Comparison of ENCODE assay signal across 8 cellular contexts in the genomic region with DNA sequence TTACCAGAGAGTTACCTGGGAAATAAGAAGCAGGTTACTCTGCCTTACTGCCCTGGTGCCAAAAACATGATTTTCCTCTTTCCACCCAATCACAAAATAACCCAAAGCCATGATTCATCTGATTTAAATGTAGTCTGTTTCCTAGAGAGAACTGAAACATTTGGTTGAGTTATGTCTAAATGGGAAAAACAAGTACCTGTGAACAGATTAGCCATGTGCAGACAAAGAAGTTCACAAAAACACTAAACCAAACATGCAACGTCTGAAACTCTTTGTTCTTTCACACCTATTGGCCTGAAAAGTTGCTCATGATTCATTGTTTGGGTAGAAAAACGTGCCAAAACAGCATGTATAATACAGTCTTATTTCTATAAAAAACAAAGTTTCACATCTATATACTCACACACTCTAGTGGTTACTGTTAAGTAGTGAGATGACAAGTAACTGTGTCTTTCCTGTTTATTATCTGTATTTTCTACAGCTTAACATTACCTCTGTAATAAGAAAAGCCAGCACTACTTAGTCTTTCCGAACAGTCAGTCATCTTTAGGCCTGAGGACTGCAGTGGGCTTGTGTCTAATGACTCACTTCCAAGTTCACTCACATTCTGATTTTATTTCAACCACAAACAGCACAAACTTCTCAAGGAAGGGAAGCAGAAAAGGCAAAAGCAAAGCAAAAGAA. TPM values are rescaled to one million over a fixed set of nuclear protein-coding genes. Genes with fewer than 3 reads are reported as not detected.
A peak's percentile ranks its signal among the peaks of the same experiment; 100 is the strongest.
DNase-seq lines count a peak whose midpoint lies in the region; ATAC-seq and TF ChIP-seq lines count a peak whose summit lies in the region.

No MANE protein-coding gene starts in this region.

- peak; percentile 90 for ATAC-seq in activated CD8-positive, alpha-beta T cell treated with anti-CD3 and anti-CD28 coated beads for 36 hours
- ATAC-seq in activated CD8-positive, alpha-beta T cell treated with anti-CD3 and anti-CD28 coated beads, Interleukin-2, amount 10 ng/mL, durations not matched to agents 7 days and 5 days: no peak
- ATAC-seq in HG03064 (IDR thresholded peaks at IDR 0.05; ENCODE audit: low read depth, unreplicated experiment) (peak; percentile 70), psoas muscle (no peak)

- WGBS in psoas muscle, 3 donors: 77 to 86% (median 82%) methylated on average over 3 of the region's 3 CpGs

- peaks cover 20% of the 10 kb centered on the region for H3K4me1 Mint-ChIP-seq in activated CD8-positive, alpha-beta T cell treated with anti-CD3 and anti-CD28 coated beads for 36 hours (ENCODE audit: low read depth)
- H3K4me1 Mint-ChIP-seq in activated CD8-positive, alpha-beta T cell treated with anti-CD3 and anti-CD28 coated beads, Interleukin-2, amount 10 ng/mL, durations not matched to agents 7 days and 5 days (ENCODE audit: low read depth): peaks cover 6% of the 10 kb centered on the region

- intact Hi-C loops in activated CD8-positive, alpha-beta T cell treated with anti-CD3 and anti-CD28 coated beads for 36 hours (cut with micrococcal nuclease): no loop called here
- intact Hi-C loops in psoas muscle (cut with DNase I): no loop called here

- no peak overlapping the region for H3K4me3 ChIP-seq in astrocyte of the spinal cord (ENCODE audit: low read depth, low read length)
- no peak overlapping the region for H3K4me3 ChIP-seq in psoas muscle

- peaks cover 1% of the 10 kb centered on the region for H3K36me3 Mint-ChIP-seq in activated CD8-positive, alpha-beta T cell treated with anti-CD3 and anti-CD28 coated beads for 36 hours (ENCODE audit: low read depth)
- no peaks in the 10 kb centered on the region for H3K36me3 Mint-ChIP-seq in activated CD8-positive, alpha-beta T cell treated with anti-CD3 and anti-CD28 coated beads, Interleukin-2, amount 10 ng/mL, durations not matched to agents 7 days and 5 days (ENCODE audit: low read depth)

- no peaks in the 10 kb centered on the region for H3K9me3 ChIP-seq in psoas muscle

- peak; percentile 32 for DNase-seq in activated CD8-positive, alpha-beta T cell treated with anti-CD3 and anti-CD28 coated beads for 36 hours
- no peak for DNase-seq in activated CD8-positive, alpha-beta T cell treated with anti-CD3 and anti-CD28 coated beads, Interleukin-2, amount 10 ng/mL, durations not matched to agents 7 days and 5 days
- peak; percentile 86 for DNase-seq in astrocyte of the spinal cord (ENCODE audit: low read depth, low spot score)
- no peak for DNase-seq in psoas muscle
- DNase-seq in activated gamma-delta T cell (lab: John Stamatoyannopoulos, UW): no peak
- no peak for DNase-seq in activated CD8-positive, alpha-beta memory T cell treated with anti-CD3 and anti-CD28 coated beads, Interleukin-2, amount 50 U/mL, for 48 hours
- no peak for DNase-seq in activated CD4-positive, alpha-beta T cell treated with anti-CD3 and anti-CD28 coated beads, Interleukin-2, amount 50 U/mL, for 4 hours

- H3K36me3 ChIP-seq in psoas muscle (ENCODE audit: insufficient read depth in 1 of 2, low read depth in 1 of 2): peaks cover 0 to 15% of the 10 kb centered on the region in 2 donors

- H3K4me1 ChIP-seq in psoas muscle: peaks cover 24% of the 10 kb centered on the region

- CTCF ChIA-PET in activated CD8-positive, alpha-beta T cell treated with anti-CD3 and anti-CD28 coated beads for 36 hours (lab: Charles Lee): no interaction called here
- CTCF ChIA-PET in activated CD8-positive, alpha-beta T cell treated with anti-CD3 and anti-CD28 coated beads, Interleukin-2, amount 10 ng/mL, durations not matched to agents 7 days and 5 days (lab: Charles Lee): no interaction called here

- POLR2A ChIA-PET in activated CD8-positive, alpha-beta T cell treated with anti-CD3 and anti-CD28 coated beads for 36 hours (lab: Charles Lee): no interaction called here
- POLR2A ChIA-PET in activated CD8-positive, alpha-beta T cell treated with anti-CD3 and anti-CD28 coated beads, Interleukin-2, amount 10 ng/mL, durations not matched to agents 7 days and 5 days (lab: Charles Lee): no interaction called here

- H3K27me3 Mint-ChIP-seq in activated CD8-positive, alpha-beta T cell treated with anti-CD3 and anti-CD28 coated beads for 36 hours: peaks cover 4% of the 10 kb centered on the region
- peaks cover 2% of the 10 kb centered on the region for H3K27me3 Mint-ChIP-seq in activated CD8-positive, alpha-beta T cell treated with anti-CD3 and anti-CD28 coated beads, Interleukin-2, amount 10 ng/mL, durations not matched to agents 7 days and 5 days (ENCODE audit: low read depth)

- TF ChIP-seq CTCF in activated CD8-positive, alpha-beta T cell treated with anti-CD3 and anti-CD28 coated beads for 36 hours (IDR thresholded peaks at IDR 0.05): no peak
- TF ChIP-seq CTCF in astrocyte of the spinal cord (IDR thresholded peaks at IDR 0.05; ENCODE audit: low read depth, low read length) (no peak), psoas muscle (IDR thresholded peaks at IDR 0.05) (no peak)

- no peak overlapping the region for H3K4me3 Mint-ChIP-seq in activated CD8-positive, alpha-beta T cell treated with anti-CD3 and anti-CD28 coated beads for 36 hours
- H3K4me3 Mint-ChIP-seq in activated CD8-positive, alpha-beta T cell treated with anti-CD3 and anti-CD28 coated beads, Interleukin-2, amount 10 ng/mL, durations not matched to agents 7 days and 5 days: no peak overlapping the region

- no peaks in the 10 kb centered on the region for H3K27me3 ChIP-seq in psoas muscle (ENCODE audit: insufficient read depth in 3 of 3, low read length in 2 of 3)

- H3K9me3 Mint-ChIP-seq in activated CD8-positive, alpha-beta T cell treated with anti-CD3 and anti-CD28 coated beads for 36 hours: peaks cover 2% of the 10 kb centered on the region
- H3K9me3 Mint-ChIP-seq in activated CD8-positive, alpha-beta T cell treated with anti-CD3 and anti-CD28 coated beads, Interleukin-2, amount 10 ng/mL, durations not matched to agents 7 days and 5 days (ENCODE audit: insufficient read depth): no peaks in the 10 kb centered on the region

- H3K27ac Mint-ChIP-seq in activated CD8-positive, alpha-beta T cell treated with anti-CD3 and anti-CD28 coated beads for 36 hours: peak overlapping the region; percentile 83
- no peak overlapping the region for H3K27ac Mint-ChIP-seq in activated CD8-positive, alpha-beta T cell treated with anti-CD3 and anti-CD28 coated beads, Interleukin-2, amount 10 ng/mL, durations not matched to agents 7 days and 5 days

- H3K27ac ChIP-seq in psoas muscle: peak overlapping the region; percentile 83

- in situ Hi-C loops in astrocyte of the spinal cord (cut with HindIII; ENCODE audit: low sequenced_read_pairs): no loop called here

RNA-seq across cellular contexts. Expression of a gene that starts 30.1 kb away (rescaled TPM):
- 1 to 10 TPM; 2.6 to 3.0 TPM for total RNA-seq in activated CD8-positive, alpha-beta T cell treated with anti-CD3 and anti-CD28 coated beads for 36 hours
- total RNA-seq in activated CD8-positive, alpha-beta T cell treated with anti-CD3 and anti-CD28 coated beads, Interleukin-2, amount 10 ng/mL, durations not matched to agents 7 days and 5 days: 1 to 10 TPM; 2.5 to 3.3 TPM
- total RNA-seq in psoas muscle: 10 to 100 TPM in 3 of 4 donors, 1 to 10 TPM in 1; 9.5 to 22.1 (median 12.2) TPM
- 10 to 100 TPM in 1 of 3 donors, 1 to 10 TPM in 2; 7.6 to 12.1 (median 7.8) TPM for polyA plus RNA-seq in psoas muscle

Comparison
In these comparisons a context has a peak if more than half of its experiments do, and no peak if none do; other contexts are left out.
1. ATAC-seq: peak in activated CD8-positive, alpha-beta T cell treated with anti-CD3 and anti-CD28 coated beads for 36 hours (single experiment) and HG03064 (single experiment); none in activated CD8-positive, alpha-beta T cell treated with anti-CD3 and anti-CD28 coated beads, Interleukin-2, amount 10 ng/mL, durations not matched to agents 7 days and 5 days (single experiment) and psoas muscle (0 of 4).
2. DNase-seq: peak in activated CD8-positive, alpha-beta T cell treated with anti-CD3 and anti-CD28 coated beads for 36 hours (single experiment) and astrocyte of the spinal cord (single experiment); none in activated CD8-positive, alpha-beta T cell treated with anti-CD3 and anti-CD28 coated beads, Interleukin-2, amount 10 ng/mL, durations not matched to agents 7 days and 5 days (single experiment), psoas muscle (0 of 2), activated gamma-delta T cell (single experiment), activated CD8-positive, alpha-beta memory T cell treated with anti-CD3 and anti-CD28 coated beads, Interleukin-2, amount 50 U/mL, for 48 hours (single experiment) and activated CD4-positive, alpha-beta T cell treated with anti-CD3 and anti-CD28 coated beads, Interleukin-2, amount 50 U/mL, for 4 hours (0 of 2).